ENCODE assay signal across 8 cellular contexts in genomic region chr14:102900631-102901571, GRCh38. TPM values are rescaled to one million over a fixed set of nuclear protein-coding genes. Genes with fewer than 3 reads are reported as not detected.
A peak's percentile ranks its signal among the peaks of the same experiment; 100 is the strongest.
DNase-seq lines count a peak whose midpoint lies in the region; ATAC-seq and TF ChIP-seq lines count a peak whose summit lies in the region.

No MANE protein-coding gene starts in this region.

- peaks cover 37% of the 10 kb centered on the region for H3K36me3 Mint-ChIP-seq in T-cell

- H3K27ac Mint-ChIP-seq in T-cell = peak overlapping the region; percentile 68 to 89

- H3K27ac ChIP-seq in coronary artery (no peak overlapping the region), vagina (no peak overlapping the region)

- no peaks in the 10 kb centered on the region for H3K9me3 ChIP-seq in vagina

- H3K36me3 ChIP-seq in vagina = peaks cover 0 to 24% of the 10 kb centered on the region in 2 donors

- no peak for TF ChIP-seq POLR2A in vagina (IDR thresholded peaks at IDR 0.05)

- peak; percentile 55 for ATAC-seq in HG02642 (IDR thresholded peaks at IDR 0.05; ENCODE audit: poor library complexity, unreplicated experiment)
- ATAC-seq in T-cell (replicated peaks in 1 of 4) = peak; percentile 82 to 88 (median 87)
- peak; percentile 40 for ATAC-seq in stimulated activated naive CD8-positive, alpha-beta T cell treated with anti-CD3 and anti-CD28 coated beads, Interleukin-15, Interleukin-2, amounts not matched to agents 100 U/mL and 50 U/mL, for 24 hours

- intact Hi-C loops in vagina (cut with DNase I) = no loop called here

- peak; percentile 48 for DNase-seq in activated CD8-positive, alpha-beta memory T cell treated with anti-CD3 and anti-CD28 coated beads, Interleukin-2, amount 50 U/mL, for 48 hours
- DNase-seq in activated CD8-positive, alpha-beta memory T cell treated with anti-CD3 and anti-CD28 coated beads for 24 hours = no peak
- peak in 25 of 34 experiments; percentile 16 to 68 (median 39) for DNase-seq in T-cell
- DNase-seq in stimulated activated naive CD8-positive, alpha-beta T cell treated with anti-CD3 and anti-CD28 coated beads, Interleukin-15, Interleukin-2, amounts not matched to agents 100 U/mL and 50 U/mL, for 24 hours = no peak
- no peak for DNase-seq in SW 1271 (lab: John Stamatoyannopoulos, UW)
- DNase-seq in coronary artery (ENCODE audit: low spot score) = no peak
- no peak for DNase-seq in vagina (ENCODE audit: extremely low spot score in 2 of 2)

- no peaks in the 10 kb centered on the region for H3K27me3 Mint-ChIP-seq in T-cell

- H3K27me3 ChIP-seq in vagina = no peaks in the 10 kb centered on the region

- H3K9me3 Mint-ChIP-seq in T-cell = no peaks in the 10 kb centered on the region

- CTCF ChIA-PET in T-cell (lab: Charles Lee) = interaction anchor here in 1 of 2 donors (1.0 kb wide), 1 partner anchor 127 kb away, joined by 3 read pairs; no protein-coding TSS in a partner anchor

- POLR2A ChIA-PET in T-cell (lab: Charles Lee) = no interaction called here

- peak overlapping the region; percentile 51 to 67 (median 58) for H3K4me3 Mint-ChIP-seq in T-cell

- no peaks in the 10 kb centered on the region for H3K4me1 ChIP-seq in vagina

- H3K4me3 ChIP-seq in coronary artery (no peak overlapping the region), vagina (no peak overlapping the region)

- peaks cover 15 to 36% (median 19%) of the 10 kb centered on the region in 3 donors for H3K4me1 Mint-ChIP-seq in T-cell

- TF ChIP-seq CTCF in coronary artery (IDR thresholded peaks at IDR 0.05) = no peak
- TF ChIP-seq CTCF in vagina (IDR thresholded peaks at IDR 0.05) = no peak

RNA-seq across cellular contexts. Expression of gene AMN, which starts 21.6 kb away (rescaled TPM):
- total RNA-seq in T-cell = 10 to 100 TPM in 2 of 5 donors, 1 to 10 TPM in 3; 5.2 to 15.0 (median 8.4) TPM
- 11.8 TPM for total RNA-seq in vagina

Comparison
In these comparisons a context has a peak if more than half of its experiments do, and no peak if none do; other contexts are left out.
1. DNase-seq: peak in activated CD8-positive, alpha-beta memory T cell treated with anti-CD3 and anti-CD28 coated beads, Interleukin-2, amount 50 U/mL, for 48 hours (single experiment) and T-cell (25 of 34); none in activated CD8-positive, alpha-beta memory T cell treated with anti-CD3 and anti-CD28 coated beads for 24 hours (single experiment), stimulated activated naive CD8-positive, alpha-beta T cell treated with anti-CD3 and anti-CD28 coated beads, Interleukin-15, Interleukin-2, amounts not matched to agents 100 U/mL and 50 U/mL, for 24 hours (single experiment), SW 1271 (0 of 2), coronary artery (single experiment) and vagina (0 of 2).
2. Peak in every context shown above with its lines, with median percentiles within 50 percentile points of each other: ATAC-seq.